In the genomic region with DNA sequence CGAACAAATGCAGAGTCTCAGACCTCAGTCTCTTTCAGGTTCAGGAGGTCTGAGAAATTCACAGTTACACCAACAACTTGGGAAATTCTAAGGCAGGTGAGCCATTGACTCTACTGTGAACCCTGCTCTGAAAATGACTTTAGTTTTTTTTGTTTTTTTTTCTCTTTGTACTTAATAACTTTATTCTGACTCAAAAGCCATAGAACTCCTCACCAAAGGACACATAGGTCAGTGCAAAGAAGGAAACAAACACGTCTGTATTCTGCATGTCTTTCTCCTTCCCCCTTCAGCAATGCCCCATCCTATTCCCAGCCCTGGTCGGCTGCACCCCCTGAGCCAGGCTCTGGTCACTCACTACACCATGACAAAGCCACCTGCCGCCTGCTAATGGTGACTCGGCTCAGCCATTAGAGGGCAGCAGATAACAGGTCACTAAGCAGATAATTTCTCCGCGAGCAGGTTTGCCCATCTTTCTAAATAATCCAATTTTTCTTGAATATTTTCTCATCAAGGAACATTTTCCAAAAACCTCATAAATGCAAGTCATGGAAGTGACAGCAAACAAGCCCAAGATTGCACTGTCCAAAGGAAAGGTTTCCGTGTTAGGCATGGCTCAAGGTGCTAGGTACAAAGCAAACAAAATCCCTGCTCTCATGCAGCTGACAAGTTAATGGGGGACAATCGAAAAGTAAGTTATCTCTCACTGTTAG, we compare ENCODE assay signal across 8 cellular contexts. TPM values are rescaled to one million over a fixed set of nuclear protein-coding genes. Genes with fewer than 3 reads are reported as not detected.
DNase-seq lines count a peak whose midpoint lies in the region; ATAC-seq and TF ChIP-seq lines count a peak whose summit lies in the region.

No MANE protein-coding gene starts in this region.

- peaks cover 9% of the 10 kb centered on the region for H3K27me3 ChIP-seq in CD4-positive, alpha-beta T cell (ENCODE audit: control insufficient read depth, insufficient read depth, low read length)
- H3K27me3 ChIP-seq in neural progenitor cell = no peaks in the 10 kb centered on the region

- no peak overlapping the region for H3K27ac ChIP-seq in CD4-positive, alpha-beta T cell (ENCODE audit: low read depth, low read length)
- no peak overlapping the region for H3K27ac ChIP-seq in neural progenitor cell

- no peaks in the 10 kb centered on the region for H3K36me3 ChIP-seq in neural progenitor cell

- peak overlapping the region; percentile 70 for H3K4me2 ChIP-seq in neural progenitor cell

- no peak overlapping the region for H3K4me3 Mint-ChIP-seq in CD4-positive, alpha-beta T cell
- peak overlapping the region; percentile 25 for H3K4me3 Mint-ChIP-seq in neural progenitor cell

- no peak overlapping the region for H3K27ac Mint-ChIP-seq in CD4-positive, alpha-beta T cell
- peak overlapping the region; percentile 65 for H3K27ac Mint-ChIP-seq in neural progenitor cell

- no peak for ATAC-seq in CD4-positive, alpha-beta T cell (ENCODE audit: poor library complexity)
- ATAC-seq in GM18517 (IDR thresholded peaks at IDR 0.05; ENCODE audit: unreplicated experiment) (peak; percentile 67), HG02943 (IDR thresholded peaks at IDR 0.05; ENCODE audit: low read depth, unreplicated experiment) (peak; percentile 69)

- H3K9me3 Mint-ChIP-seq in CD4-positive, alpha-beta T cell = no peaks in the 10 kb centered on the region
- no peaks in the 10 kb centered on the region for H3K9me3 Mint-ChIP-seq in neural progenitor cell

- H4K20me1 ChIP-seq in neural progenitor cell (ENCODE audit: low read depth) = no peaks in the 10 kb centered on the region

- intact Hi-C loops in CD4-positive, alpha-beta T cell (cut with DNase I, micrococcal nuclease) = loop anchor here in 1 of 2 experiments (5.0 to 10.0 kb wide), 2 partner anchors 203 to 260 kb away; no protein-coding TSS in a partner anchor

- H3K4me3 ChIP-seq in WI38 (ENCODE audit: low read depth, low read length) (no peak overlapping the region), neural progenitor cell (peak overlapping the region; percentile 22)

- peak in 2 of 10 experiments; percentile 3 to 6 for DNase-seq in CD4-positive, alpha-beta T cell
- DNase-seq in NCI-H2081 treated with DMSO at 0.1 percent for 48 hours (lab: John Stamatoyannopoulos, UW) (peak; percentile 45), fibroblast of the conjunctiva (ENCODE audit: low read depth) (peak; percentile 62), neural progenitor cell (ENCODE audit: low spot score) (peak; percentile 85), foreskin melanocyte (no peak)

- no peaks in the 10 kb centered on the region for H3K79me2 ChIP-seq in neural progenitor cell (ENCODE audit: low read depth)

- no peaks in the 10 kb centered on the region for H3K4me1 ChIP-seq in neural progenitor cell

- no peaks in the 10 kb centered on the region for H3K36me3 Mint-ChIP-seq in CD4-positive, alpha-beta T cell (ENCODE audit: low read depth)
- H3K36me3 Mint-ChIP-seq in neural progenitor cell = no peaks in the 10 kb centered on the region

- no peaks in the 10 kb centered on the region for H3K9me3 ChIP-seq in CD4-positive, alpha-beta T cell (ENCODE audit: control insufficient read depth, low read length)
- H3K9me3 ChIP-seq in neural progenitor cell (ENCODE audit: low read depth) = no peaks in the 10 kb centered on the region

- peak; percentile 42 for TF ChIP-seq CTCF in CD4-positive, alpha-beta T cell (IDR thresholded peaks at IDR 0.05)
- peak; percentile 63 for TF ChIP-seq CTCF in WI38 (IDR thresholded peaks at IDR 0.05; ENCODE audit: low read depth, low read length)
- peak; percentile 96 for TF ChIP-seq CTCF in neural progenitor cell (IDR thresholded peaks at IDR 0.05)

- CTCF ChIA-PET in CD4-positive, alpha-beta T cell (lab: Charles Lee) = no interaction called here

- peaks cover 11% of the 10 kb centered on the region for H3K4me1 Mint-ChIP-seq in CD4-positive, alpha-beta T cell (ENCODE audit: low read depth)
- H3K4me1 Mint-ChIP-seq in neural progenitor cell = peaks cover 19% of the 10 kb centered on the region

- POLR2A ChIA-PET in CD4-positive, alpha-beta T cell (lab: Charles Lee) = no interaction called here

- H3F3A ChIP-seq in neural progenitor cell (ENCODE audit: low read depth) = no peaks in the 10 kb centered on the region

- H3K9ac ChIP-seq in neural progenitor cell = no peak overlapping the region

- H3K27me3 Mint-ChIP-seq in CD4-positive, alpha-beta T cell = peaks cover 32% of the 10 kb centered on the region
- peaks cover 2% of the 10 kb centered on the region for H3K27me3 Mint-ChIP-seq in neural progenitor cell (ENCODE audit: insufficient read depth, low read depth)

- peak overlapping the region; percentile 6 for H2AFZ ChIP-seq in neural progenitor cell (replicated peaks)

RNA-seq across cellular contexts. Expression of a gene that starts 37.7 kb away (rescaled TPM):
- not detected for total RNA-seq in CD4-positive, alpha-beta T cell
- 0.15 TPM in 1 of 2 replicates, not detected in the other for total RNA-seq in neural progenitor cell (ENCODE audit: low replicate concordance)

Comparison
In these comparisons a context has a peak if more than half of its experiments do, and no peak if none do; other contexts are left out.
1. CTCF ChIP-seq: peak in every context shown above with its lines; median percentile 96 in neural progenitor cell; 63 in WI38; 42 in CD4-positive, alpha-beta T cell.